In the genomic region with DNA sequence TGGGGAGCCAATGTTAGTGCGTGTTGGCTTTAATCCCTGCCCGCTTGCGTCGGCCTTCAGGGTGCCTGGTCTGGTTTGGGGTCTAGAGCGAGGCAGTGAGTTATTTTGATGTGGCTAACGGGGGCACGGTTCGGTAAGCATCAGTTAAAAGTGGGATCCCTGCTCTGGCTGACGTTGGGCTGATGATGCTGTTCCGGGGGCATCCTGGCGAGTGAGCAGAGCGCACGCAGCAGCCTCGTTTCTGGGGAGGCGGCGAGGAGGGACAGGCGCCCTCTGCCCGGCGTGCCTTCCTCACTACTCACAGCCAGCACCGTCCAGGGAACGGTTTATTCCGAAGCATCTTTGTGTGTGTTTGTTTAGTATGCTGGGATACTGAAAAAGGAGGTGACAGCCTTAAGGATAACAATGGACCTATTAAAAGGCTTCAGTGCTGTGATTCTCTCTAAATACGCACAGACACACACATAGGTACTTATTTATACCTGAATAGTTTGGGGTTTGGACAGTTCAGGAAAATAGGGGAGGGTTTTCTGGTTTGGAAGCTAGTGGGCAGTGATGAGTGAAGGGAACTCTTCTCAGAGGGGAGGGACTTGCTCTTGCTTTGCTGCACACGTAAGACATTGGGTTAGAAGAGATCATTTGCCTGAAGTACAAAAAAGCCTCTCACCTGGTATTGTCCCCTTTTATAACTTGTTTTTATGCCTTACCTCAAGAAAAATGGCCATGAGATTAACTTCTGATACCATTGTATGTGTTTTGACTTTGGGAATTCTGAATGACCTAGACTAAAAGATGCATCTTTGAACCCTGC, we compare ENCODE assay signal across 1 cellular context.
A peak's percentile ranks its signal among the peaks of the same experiment; 100 is the strongest.
TF ChIP-seq lines count a peak whose summit lies in the region.

No MANE protein-coding gene starts in this region.

TF ChIP-seq in GM12878, 131 proteins besides CTCF, POLR2A, EP300 and RAD21 (continued from another document):
- 0 out of 2 replicates have a peak, but pooled peaks have one; percentile 58 for TF ChIP-seq CREM (IDR thresholded peaks at IDR 0.05; ENCODE audit: low read depth)
- no peak for TF ChIP-seq CHD1 (IDR thresholded peaks at IDR 0.05; ENCODE audit: low read depth, low read length)
- TF ChIP-seq IKZF1 (conservative IDR thresholded peaks at IDR 0.05): no peak
- no peak for TF ChIP-seq YY1 (IDR thresholded peaks at IDR 0.05; ENCODE audit: low read depth, low read length)
- TF ChIP-seq EGR1 (IDR thresholded peaks at IDR 0.05; ENCODE audit: borderline replicate concordance in 1 of 2, low read depth in 2 of 2, low read length in 2 of 2): no peak
- TF ChIP-seq, protein P1, sequence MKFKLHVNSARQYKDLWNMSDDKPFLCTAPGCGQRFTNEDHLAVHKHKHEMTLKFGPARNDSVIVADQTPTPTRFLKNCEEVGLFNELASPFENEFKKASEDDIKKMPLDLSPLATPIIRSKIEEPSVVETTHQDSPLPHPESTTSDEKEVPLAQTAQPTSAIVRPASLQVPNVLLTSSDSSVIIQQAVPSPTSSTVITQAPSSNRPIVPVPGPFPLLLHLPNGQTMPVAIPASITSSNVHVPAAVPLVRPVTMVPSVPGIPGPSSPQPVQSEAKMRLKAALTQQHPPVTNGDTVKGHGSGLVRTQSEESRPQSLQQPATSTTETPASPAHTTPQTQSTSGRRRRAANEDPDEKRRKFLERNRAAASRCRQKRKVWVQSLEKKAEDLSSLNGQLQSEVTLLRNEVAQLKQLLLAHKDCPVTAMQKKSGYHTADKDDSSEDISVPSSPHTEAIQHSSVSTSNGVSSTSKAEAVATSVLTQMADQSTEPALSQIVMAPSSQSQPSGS (IDR thresholded peaks at IDR 0.05; ENCODE audit: low read length): no peak
- peak; percentile 26; the same call in 1 of the 2 replicates for TF ChIP-seq MLLT1 (IDR thresholded peaks at IDR 0.05)
- 0 out of 2 replicates have a peak, but pooled peaks have one; percentile 22 for TF ChIP-seq EZH2 (IDR thresholded peaks at IDR 0.05; ENCODE audit: borderline replicate concordance, control insufficient read depth, low read depth, low read length)
- no peak for TF ChIP-seq FOXM1 (IDR thresholded peaks at IDR 0.05; ENCODE audit: low read depth, low read length)
- TF ChIP-seq ZNF217 (IDR thresholded peaks at IDR 0.05): no peak
- no peak for TF ChIP-seq TCF7 (IDR thresholded peaks at IDR 0.05; ENCODE audit: borderline replicate concordance)
- TF ChIP-seq ZNF687 (IDR thresholded peaks at IDR 0.05): no peak
